Comparison of ENCODE assay signal across 23 cellular contexts in genomic region chr12:13369496-13369895, GRCh38.
DNase-seq lines count a peak whose midpoint lies in the region; ATAC-seq and TF ChIP-seq lines count a peak whose summit lies in the region.
"Had no signal": no experiment of that assay in that cellular context is flagged by ENCODE, and none has a peak within 500 bp of the region (broad histone marks: within the 10 kb centered on the region; RNA-seq: fewer than 3 reads in every experiment).

No MANE protein-coding gene starts in this region.

- H3K4me1 Mint-ChIP-seq in mesothelial cell of epicardium, result peaks cover 52% of the 10 kb centered on the region
- H3K4me1 Mint-ChIP-seq: CD8-positive, alpha-beta memory T cell had no signal

- no peak overlapping the region for H3K4me3 Mint-ChIP-seq in mesothelial cell of epicardium
- H3K4me3 Mint-ChIP-seq: CD8-positive, alpha-beta memory T cell; IgD-negative memory B cell; T-helper 2 cell treated with Interferon-gamma antibody and Interleukin-4, amounts not matched to agents 5 μg/mL and 100 μg/mL, for 36 hours had no signal

- DNase-seq in DMS79 (lab: John Stamatoyannopoulos, UW) (peak; percentile 98), NCI-H1092 treated with DMSO at 0.1 percent for 48 hours (lab: John Stamatoyannopoulos, UW) (peak; percentile 85), NCI-H345 (lab: John Stamatoyannopoulos, UW) (peak; percentile 84), mesothelial cell of epicardium (ENCODE audit: low spot score in 2 of 2, unreplicated experiment in 2 of 2) (no peak), KG1 (lab: John Stamatoyannopoulos, UW) (no peak), NCI-H2081 treated with DMSO at 0.1 percent for 48 hours (lab: John Stamatoyannopoulos, UW) (no peak)
- DNase-seq: ACHN; C1 segment of cervical spinal cord; CD8-positive, alpha-beta memory T cell; GDM1; GOT3; MM.1S; NCI-H1436; NCI-H2171; NCI-H446 treated with DMSO at 0.1 percent for 48 hours; PC-3; RPMI8226; SHP77 treated with DMSO at 0.1 percent for 48 hours; SK-N-SH had no signal

- H3K9me3 Mint-ChIP-seq in mesothelial cell of epicardium, result peaks cover 7% of the 10 kb centered on the region
- H3K9me3 Mint-ChIP-seq: CD8-positive, alpha-beta memory T cell; IgD-negative memory B cell; T-helper 2 cell treated with Interferon-gamma antibody and Interleukin-4, amounts not matched to agents 5 μg/mL and 100 μg/mL, for 36 hours had no signal

- no peaks in the 10 kb centered on the region for H3K36me3 Mint-ChIP-seq in mesothelial cell of epicardium
- H3K36me3 Mint-ChIP-seq: CD8-positive, alpha-beta memory T cell; IgD-negative memory B cell had no signal

- no peak for TF ChIP-seq CTCF in mesothelial cell of epicardium (IDR thresholded peaks at IDR 0.05; ENCODE audit: unreplicated experiment)

- no peak for ATAC-seq in esophagus mucosa
- ATAC-seq: HCT116, PC-3 had no signal

- H3K27ac Mint-ChIP-seq in mesothelial cell of epicardium, result peak overlapping the region; percentile 50
- H3K27ac Mint-ChIP-seq: CD8-positive, alpha-beta memory T cell; IgD-negative memory B cell; T-helper 2 cell treated with Interferon-gamma antibody and Interleukin-4, amounts not matched to agents 5 μg/mL and 100 μg/mL, for 36 hours had no signal

- H3K27me3 Mint-ChIP-seq in mesothelial cell of epicardium (ENCODE audit: low read depth), result no peaks in the 10 kb centered on the region
- H3K27me3 Mint-ChIP-seq: IgD-negative memory B cell had no signal

Comparison
In these comparisons a context has a peak if more than half of its experiments do, and no peak if none do; other contexts are left out.
1. DNase-seq: peak in DMS79 (single experiment), NCI-H1092 treated with DMSO at 0.1 percent for 48 hours (single experiment) and NCI-H345 (single experiment); none in mesothelial cell of epicardium (0 of 2), KG1 (single experiment) and NCI-H2081 treated with DMSO at 0.1 percent for 48 hours (single experiment).